8 cellular contexts compared by ENCODE assay signal in genomic region chr17:50151041-50151936, GRCh38. TPM values are rescaled to one million over a fixed set of nuclear protein-coding genes. Genes with fewer than 3 reads are reported as not detected.
DNase-seq lines count a peak whose midpoint lies in the region; ATAC-seq and TF ChIP-seq lines count a peak whose summit lies in the region.

No MANE protein-coding gene starts in this region.

- H3K9me3 Mint-ChIP-seq in Calu3 (ENCODE audit: low read depth, unreplicated experiment): no peaks in the 10 kb centered on the region
- H3K9me3 Mint-ChIP-seq in stimulated activated naive CD8-positive, alpha-beta T cell treated with anti-CD3 and anti-CD28 coated beads, Interleukin-15, Interleukin-2, amounts not matched to agents 100 ng/mL and 50 ng/mL, for 24 hours: no peaks in the 10 kb centered on the region

- H3K4me1 Mint-ChIP-seq in Calu3 (ENCODE audit: low read depth, unreplicated experiment): peaks cover 61% of the 10 kb centered on the region
- H3K4me1 Mint-ChIP-seq in stimulated activated naive CD8-positive, alpha-beta T cell treated with anti-CD3 and anti-CD28 coated beads, Interleukin-15, Interleukin-2, amounts not matched to agents 100 ng/mL and 50 ng/mL, for 24 hours (ENCODE audit: low read depth): peaks cover 46% of the 10 kb centered on the region

- no peaks in the 10 kb centered on the region for H3K27me3 Mint-ChIP-seq in Calu3 (ENCODE audit: unreplicated experiment)
- H3K27me3 Mint-ChIP-seq in stimulated activated naive CD8-positive, alpha-beta T cell treated with anti-CD3 and anti-CD28 coated beads, Interleukin-15, Interleukin-2, amounts not matched to agents 100 ng/mL and 50 ng/mL, for 24 hours: no peaks in the 10 kb centered on the region

- H3K9me2 ChIP-seq in Karpas-422 (replicated peaks; ENCODE audit: insufficient read depth, low read length) (no peaks in the 10 kb centered on the region), neural cell (ENCODE audit: insufficient read depth, low read length) (no peaks in the 10 kb centered on the region)

- H2AFZ ChIP-seq in Karpas-422 (ENCODE audit: low read length) (peak overlapping the region; percentile 48; the same call in 1 of the 2 replicates), neural cell (ENCODE audit: low read depth, low read length) (no peak overlapping the region)

- H3K79me2 ChIP-seq in Karpas-422 (ENCODE audit: low read length) (peaks cover 46% of the 10 kb centered on the region), neural cell (replicated peaks; ENCODE audit: insufficient read depth, low read length) (peaks cover 41% of the 10 kb centered on the region)

- no peak for TF ChIP-seq EP300 in neural cell (conservative IDR thresholded peaks at IDR 0.05; ENCODE audit: poor library complexity, severe bottlenecking)

- intact Hi-C loops in Calu3 (cut with micrococcal nuclease; ENCODE audit: unreplicated experiment): no loop called here

- H4K20me1 ChIP-seq in Karpas-422 (ENCODE audit: insufficient read depth, low read depth, low read length): peaks cover 15% of the 10 kb centered on the region; the same call in 1 of the 2 replicates
- H4K20me1 ChIP-seq in neural cell (ENCODE audit: insufficient read depth): peaks cover 31% of the 10 kb centered on the region

- H3K36me3 Mint-ChIP-seq in Calu3 (ENCODE audit: insufficient read depth, unreplicated experiment): peaks cover 58% of the 10 kb centered on the region
- peaks cover 12% of the 10 kb centered on the region for H3K36me3 Mint-ChIP-seq in stimulated activated naive CD8-positive, alpha-beta T cell treated with anti-CD3 and anti-CD28 coated beads, Interleukin-15, Interleukin-2, amounts not matched to agents 100 ng/mL and 50 ng/mL, for 24 hours (ENCODE audit: low read depth)

- H3K36me3 ChIP-seq in Karpas-422 (ENCODE audit: insufficient read depth, low read length): no peaks in the 10 kb centered on the region
- peaks cover 18% of the 10 kb centered on the region for H3K36me3 ChIP-seq in RWPE2 (ENCODE audit: low read depth)
- no peaks in the 10 kb centered on the region for H3K36me3 ChIP-seq in neural cell (ENCODE audit: insufficient read depth, low read length)

- peak; percentile 27 for ATAC-seq in GM21447 (IDR thresholded peaks at IDR 0.05; ENCODE audit: unreplicated experiment)
- peak; percentile 59 for ATAC-seq in RWPE2 (ENCODE audit: low read depth)

- DNase-seq in Calu3: peak; percentile 96
- peak; percentile 96 for DNase-seq in Karpas-422
- DNase-seq in RWPE2 (ENCODE audit: low spot score): peak; percentile 94
- DNase-seq in activated gamma-delta T cell (lab: John Stamatoyannopoulos, UW): peak; percentile 73
- peak; percentile 91 for DNase-seq in fibroblast of villous mesenchyme (ENCODE audit: low read depth)

- peak overlapping the region; percentile 83 for H3K4me3 Mint-ChIP-seq in Calu3 (ENCODE audit: low read depth, unreplicated experiment)
- peak overlapping the region; percentile 89 for H3K4me3 Mint-ChIP-seq in stimulated activated naive CD8-positive, alpha-beta T cell treated with anti-CD3 and anti-CD28 coated beads, Interleukin-15, Interleukin-2, amounts not matched to agents 100 ng/mL and 50 ng/mL, for 24 hours

- H3K4me3 ChIP-seq in Karpas-422 (ENCODE audit: low read length): peak overlapping the region; percentile 95
- H3K4me3 ChIP-seq in RWPE2 (ENCODE audit: severe bottlenecking): peak overlapping the region; percentile 89
- H3K4me3 ChIP-seq in fibroblast of villous mesenchyme (ENCODE audit: low read depth, low read length): peak overlapping the region; percentile 85
- peak overlapping the region; percentile 91 for H3K4me3 ChIP-seq in neural cell (ENCODE audit: low read length)

- H3F3A ChIP-seq in neural cell (ENCODE audit: insufficient read depth, low read length, poor library complexity, severe bottlenecking): no peaks in the 10 kb centered on the region

- no peak for TF ChIP-seq RAD21 in neural cell (conservative IDR thresholded peaks at IDR 0.05)

- H3K27ac Mint-ChIP-seq in Calu3 (ENCODE audit: unreplicated experiment): peak overlapping the region; percentile 58
- peak overlapping the region; percentile 96 for H3K27ac Mint-ChIP-seq in stimulated activated naive CD8-positive, alpha-beta T cell treated with anti-CD3 and anti-CD28 coated beads, Interleukin-15, Interleukin-2, amounts not matched to agents 100 ng/mL and 50 ng/mL, for 24 hours

- no peaks in the 10 kb centered on the region for H3K9me3 ChIP-seq in Karpas-422 (ENCODE audit: low read length)
- no peaks in the 10 kb centered on the region for H3K9me3 ChIP-seq in RWPE2 (ENCODE audit: severe bottlenecking)
- H3K9me3 ChIP-seq in neural cell (ENCODE audit: low read length): no peaks in the 10 kb centered on the region

- CTCF ChIA-PET in Calu3 (lab: Charles Lee): interaction anchor here (0.6 to 1.9 kb wide), 20 partner anchors 10 to 568 kb away, joined by 3 to 14 read pairs (median 4); partner anchors contain the start of genes LUC7L3, PDK2 and SGCA

- H3K9ac ChIP-seq in Karpas-422 (ENCODE audit: low read length): peak overlapping the region; percentile 98
- H3K9ac ChIP-seq in neural cell (ENCODE audit: low read length): peak overlapping the region; percentile 94

- BruUV-seq in Calu3 (replicated peaks; lab: Mats Ljungman, UMichigan): TSS peak; percentile 40

- H3K27ac ChIP-seq in Karpas-422 (ENCODE audit: low read length): peak overlapping the region; percentile 97
- H3K27ac ChIP-seq in RWPE2 (ENCODE audit: poor library complexity, severe bottlenecking): peak overlapping the region; percentile 95
- H3K27ac ChIP-seq in neural cell (ENCODE audit: low read length): peak overlapping the region; percentile 89

- H3K27me3 ChIP-seq in Karpas-422 (ENCODE audit: low read length) (no peaks in the 10 kb centered on the region), RWPE2 (ENCODE audit: insufficient read depth, poor library complexity, severe bottlenecking) (no peaks in the 10 kb centered on the region), neural cell (ENCODE audit: insufficient read depth, low read depth, low read length) (no peaks in the 10 kb centered on the region)

- TF ChIP-seq CTCF in Calu3 (IDR thresholded peaks at IDR 0.05; ENCODE audit: unreplicated experiment): peak; percentile 75
- TF ChIP-seq CTCF in RWPE2 (IDR thresholded peaks at IDR 0.05; ENCODE audit: poor library complexity, severe bottlenecking): peak; percentile 54
- TF ChIP-seq CTCF in fibroblast of villous mesenchyme (IDR thresholded peaks at IDR 0.05; ENCODE audit: insufficient read depth, low read depth, low read length): peak; percentile 60
- TF ChIP-seq CTCF in neural cell (IDR thresholded peaks at IDR 0.05; ENCODE audit: poor library complexity, severe bottlenecking): peak; percentile 47

- H3K4me1 ChIP-seq in Karpas-422 (ENCODE audit: low read length): peaks cover 44% of the 10 kb centered on the region
- H3K4me1 ChIP-seq in RWPE2 (ENCODE audit: insufficient read depth, poor library complexity, severe bottlenecking): peaks cover 45% of the 10 kb centered on the region

- H3K4me2 ChIP-seq in Karpas-422 (ENCODE audit: low read depth, low read length, poor library complexity, severe bottlenecking) (peak overlapping the region; percentile 98), neural cell (ENCODE audit: low read length) (peak overlapping the region; percentile 82)

TF ChIP-seq in neural cell, 6 proteins besides CTCF, POLR2A, EP300 and RAD21 (continues in another document):
- TF ChIP-seq POLR2AphosphoS5 (IDR thresholded peaks at IDR 0.05): peak; percentile 57
- TF ChIP-seq TAF1 (IDR thresholded peaks at IDR 0.05; ENCODE audit: low read depth): peak; percentile 60
- TF ChIP-seq EZH2 (IDR thresholded peaks at IDR 0.05; ENCODE audit: borderline replicate concordance, insufficient read depth, low read length, poor library complexity, severe bottlenecking): no peak
- TF ChIP-seq MXI1 (conservative IDR thresholded peaks at IDR 0.05; ENCODE audit: poor library complexity, severe bottlenecking): no peak
- no peak for TF ChIP-seq SMC3 (conservative IDR thresholded peaks at IDR 0.05; ENCODE audit: poor library complexity)

RNA-seq across cellular contexts. Expression of gene PPP1R9B, which starts 0.8 kb away (rescaled TPM):
- total RNA-seq in Calu3 (2022) (74.3 and 89.7 TPM in 2 replicates), fibroblast of villous mesenchyme (38.7 and 47.1 TPM in 2 replicates)
- total RNA-seq in Karpas-422 (2014; rRNA removed; shearing (Covaris generic); ENCODE audit: low replicate concordance): 41.0 and 106 TPM in 2 replicates
- polyA plus RNA-seq in neural cell: 29.2 and 30.5 TPM in 2 replicates
- polyA minus RNA-seq in neural cell: 56.8 and 70.1 TPM in 2 replicates

RNA-seq across cellular contexts. Expression of gene SGCA, which starts 14.5 kb away (rescaled TPM):
- not detected in 2 replicates for total RNA-seq in Calu3 (2022)
- not detected in 2 replicates for total RNA-seq in Karpas-422 (2014; rRNA removed; shearing (Covaris generic); ENCODE audit: low replicate concordance)
- total RNA-seq in fibroblast of villous mesenchyme: 0.32 TPM in 1 of 2 replicates, not detected in the other
- 0.43 TPM in 1 of 2 replicates, not detected in the other for polyA plus RNA-seq in neural cell
- polyA minus RNA-seq in neural cell: not detected in 2 replicates

RNA-seq across cellular contexts. Expression of gene SAMD14, which starts 21.3 kb away (rescaled TPM):
- total RNA-seq in Calu3 (2022) (not detected in 2 replicates), fibroblast of villous mesenchyme (4.7 and 5.8 TPM in 2 replicates)
- total RNA-seq in Karpas-422 (2014; rRNA removed; shearing (Covaris generic); ENCODE audit: low replicate concordance): not detected in 2 replicates
- 105 and 128 TPM in 2 replicates for polyA plus RNA-seq in neural cell
- polyA minus RNA-seq in neural cell: 77.2 and 83.0 TPM in 2 replicates

RNA-seq across cellular contexts. Expression of gene COL1A1, which starts 50.1 kb away (rescaled TPM):
- total RNA-seq in Calu3 (2022): 5.5 and 9.4 TPM in 2 replicates
- not detected in 2 replicates for total RNA-seq in Karpas-422 (2014; rRNA removed; shearing (Covaris generic); ENCODE audit: low replicate concordance)
- 2,749 and 5,894 TPM in 2 replicates for total RNA-seq in fibroblast of villous mesenchyme
- polyA plus RNA-seq in neural cell: 0.14 TPM in 1 of 2 replicates, not detected in the other
- 0.46 and 0.73 TPM in 2 replicates for polyA minus RNA-seq in neural cell

RNA-seq across cellular contexts. Expression of gene PDK2, which starts 56.1 kb away (rescaled TPM):
- 29.5 and 39.1 TPM in 2 replicates for total RNA-seq in Calu3 (2022)
- total RNA-seq in Karpas-422 (2014; rRNA removed; shearing (Covaris generic); ENCODE audit: low replicate concordance): not detected in 2 replicates
- total RNA-seq in fibroblast of villous mesenchyme: 20.3 and 20.6 TPM in 2 replicates
- 36.2 and 41.7 TPM in 2 replicates for polyA plus RNA-seq in neural cell
- polyA minus RNA-seq in neural cell: 31.9 and 37.3 TPM in 2 replicates

Comparison
In these comparisons a context has a peak if more than half of its experiments do, and no peak if none do; other contexts are left out.
1. Peak in every context shown above with its lines: DNase-seq, ATAC-seq, H3K4me3 ChIP-seq and H3K27ac ChIP-seq.